17 cellular contexts compared by ENCODE assay signal in genomic region chr5:127907907-127908306, GRCh38.
DNase-seq lines count a peak whose midpoint lies in the region; TF ChIP-seq lines count a peak whose summit lies in the region.
"Had no signal": no experiment of that assay in that cellular context is flagged by ENCODE, and none has a peak within 500 bp of the region (broad histone marks: within the 10 kb centered on the region; RNA-seq: fewer than 3 reads in every experiment).

No MANE protein-coding gene starts in this region.

- no peak overlapping the region for H3K4me3 ChIP-seq in Jurkat, Clone E6-1 (ENCODE audit: low read length)
- no peak overlapping the region for H3K4me3 ChIP-seq in OCI-LY1 (ENCODE audit: low read depth, low read length, poor library complexity, severe bottlenecking)
- H3K4me3 ChIP-seq in endodermal cell (ENCODE audit: low read length): no peak overlapping the region
- no peak overlapping the region for H3K4me3 ChIP-seq in prostate gland
- no peak overlapping the region for H3K4me3 ChIP-seq in suprapubic skin
- H3K4me3 ChIP-seq: BLaER1 treated with 17β-estradiol and CSF1 and Interleukin-3, amounts not matched to agents 10 nM and 100 nM; GM23248; SJCRH30 had no signal

- no peaks in the 10 kb centered on the region for H3F3A ChIP-seq in OCI-LY1 (ENCODE audit: insufficient read depth, low read length)

- no peak overlapping the region for H3K27ac ChIP-seq in OCI-LY1 (ENCODE audit: low read depth, low read length, poor library complexity, severe bottlenecking)
- H3K27ac ChIP-seq in endodermal cell (ENCODE audit: low read depth, low read length): no peak overlapping the region
- H3K27ac ChIP-seq in prostate gland: no peak overlapping the region
- H3K27ac ChIP-seq in suprapubic skin: no peak overlapping the region
- H3K27ac ChIP-seq: BLaER1 treated with 17β-estradiol and CSF1 and Interleukin-3, amounts not matched to agents 10 nM and 100 nM; GM23248; HL-60; SJCRH30 had no signal

- TF ChIP-seq POLR2A in prostate gland (IDR thresholded peaks at IDR 0.05): no peak
- no peak for TF ChIP-seq POLR2A in suprapubic skin (IDR thresholded peaks at IDR 0.05)

- peak; percentile 22 for DNase-seq in NCI-H82 (lab: John Stamatoyannopoulos, UW)
- DNase-seq in NCI-H82 treated with DMSO at 0.1 percent for 48 hours (lab: John Stamatoyannopoulos, UW; ENCODE audit: unreplicated experiment): no peak
- peak; percentile 52 for DNase-seq in Jurkat, Clone E6-1 (ENCODE audit: low read depth, low spot score)
- DNase-seq in endodermal cell: no peak
- no peak for DNase-seq in prostate gland (ENCODE audit: low spot score)
- no peak for DNase-seq in stimulated activated CD4-positive, alpha-beta T cell treated with anti-CD3 and anti-CD28 coated beads, Interleukin-4, amount 100 ng/mL, for 4 hours
- no peak for DNase-seq in suprapubic skin (ENCODE audit: low spot score in 2 of 2)
- DNase-seq: GF-D8, GM23248, KBM-7, NCI-H1930, NCI-H524 treated with DMSO at 0.1 percent for 48 hours, SJCRH30, SW 1271 had no signal

- peak; percentile 17; the same call in 1 of the 2 replicates for TF ChIP-seq CTCF in OCI-LY1 (IDR thresholded peaks at IDR 0.05; ENCODE audit: low read length)
- TF ChIP-seq CTCF in endodermal cell (conservative IDR thresholded peaks at IDR 0.05): peak; percentile 56
- no peak for TF ChIP-seq CTCF in prostate gland (IDR thresholded peaks at IDR 0.05)
- no peak for TF ChIP-seq CTCF in suprapubic skin (IDR thresholded peaks at IDR 0.05)

- H3K9me3 ChIP-seq in OCI-LY1 (ENCODE audit: low read length) (no peaks in the 10 kb centered on the region), endodermal cell (ENCODE audit: control insufficient read depth, low read length) (no peaks in the 10 kb centered on the region), prostate gland (no peaks in the 10 kb centered on the region), suprapubic skin (no peaks in the 10 kb centered on the region)
- H3K9me3 ChIP-seq: BLaER1 treated with 17β-estradiol and CSF1 and Interleukin-3, amounts not matched to agents 10 nM and 100 nM; SJCRH30 had no signal

- no peak overlapping the region for H2AFZ ChIP-seq in OCI-LY1 (ENCODE audit: low read length)
- H2AFZ ChIP-seq: GM23248 had no signal

- H3K27me3 ChIP-seq in OCI-LY1 (ENCODE audit: insufficient read depth, low read length) (no peaks in the 10 kb centered on the region), endodermal cell (ENCODE audit: control insufficient read depth, insufficient read depth, low read length, poor library complexity, severe bottlenecking) (no peaks in the 10 kb centered on the region), prostate gland (replicated peaks; ENCODE audit: insufficient read depth) (no peaks in the 10 kb centered on the region), suprapubic skin (no peaks in the 10 kb centered on the region)
- H3K27me3 ChIP-seq: BLaER1 treated with 17β-estradiol and CSF1 and Interleukin-3, amounts not matched to agents 10 nM and 100 nM; SJCRH30 had no signal

- no peak overlapping the region for H3K4me2 ChIP-seq in OCI-LY1 (ENCODE audit: low read length)
- H3K4me2 ChIP-seq: BLaER1 treated with 17β-estradiol and CSF1 and Interleukin-3, amounts not matched to agents 10 nM and 100 nM had no signal

- H3K4me1 ChIP-seq in OCI-LY1 (ENCODE audit: insufficient read depth, low read length, severe bottlenecking) (peaks cover 8% of the 10 kb centered on the region), endodermal cell (ENCODE audit: control insufficient read depth, insufficient read depth, low read length) (no peaks in the 10 kb centered on the region), prostate gland (replicated peaks) (no peaks in the 10 kb centered on the region), suprapubic skin (no peaks in the 10 kb centered on the region)
- H3K4me1 ChIP-seq: SJCRH30 had no signal

- H3K4me3 Mint-ChIP-seq in endodermal cell: no peak overlapping the region

- intact Hi-C loops in prostate gland (cut with DNase I): no loop called here

- no peaks in the 10 kb centered on the region for H3K9me3 Mint-ChIP-seq in endodermal cell

- no peaks in the 10 kb centered on the region for H3K36me3 ChIP-seq in OCI-LY1 (ENCODE audit: insufficient read depth, low read length)
- H3K36me3 ChIP-seq in endodermal cell (ENCODE audit: control insufficient read depth, insufficient read depth, low read length): no peaks in the 10 kb centered on the region
- H3K36me3 ChIP-seq in prostate gland: no peaks in the 10 kb centered on the region
- H3K36me3 ChIP-seq in suprapubic skin: no peaks in the 10 kb centered on the region
- H3K36me3 ChIP-seq: BLaER1 treated with 17β-estradiol and CSF1 and Interleukin-3, amounts not matched to agents 10 nM and 100 nM; SJCRH30 had no signal

- no peak for TF ChIP-seq EP300 in suprapubic skin (IDR thresholded peaks at IDR 0.05)

- no peaks in the 10 kb centered on the region for H3K27me3 Mint-ChIP-seq in endodermal cell (ENCODE audit: insufficient read depth)

- H3K27ac Mint-ChIP-seq in endodermal cell: no peak overlapping the region

- H4K20me1 ChIP-seq in OCI-LY1 (ENCODE audit: insufficient read depth, low read length): no peaks in the 10 kb centered on the region
- H4K20me1 ChIP-seq: BLaER1 treated with 17β-estradiol and CSF1 and Interleukin-3, amounts not matched to agents 10 nM and 100 nM had no signal

- H3K36me3 Mint-ChIP-seq in endodermal cell (ENCODE audit: low read depth): no peaks in the 10 kb centered on the region

- WGBS in endodermal cell (ENCODE audit: insufficient coverage in 1 of 2, insufficient read length in 1 of 2), 2 experiments: 82% methylated on average over 2 of the region's 2 CpGs; no CpG with 5 or more reads in 1 of the 2 experiments
- WGBS in prostate gland: 46% methylated on average over 2 of the region's 2 CpGs
- 70% methylated on average over 2 of the region's 2 CpGs for WGBS in suprapubic skin

- peaks cover 3% of the 10 kb centered on the region for H3K4me1 Mint-ChIP-seq in endodermal cell

- H3K9ac ChIP-seq in OCI-LY1 (ENCODE audit: low read length) (no peak overlapping the region), endodermal cell (ENCODE audit: extremely low read depth, low read length, poor library complexity, severe bottlenecking) (no peak overlapping the region)
- H3K9ac ChIP-seq: BLaER1 treated with 17β-estradiol and CSF1 and Interleukin-3, amounts not matched to agents 10 nM and 100 nM; GM23248 had no signal

- no peaks in the 10 kb centered on the region for H3K9me2 ChIP-seq in OCI-LY1 (ENCODE audit: low read depth, low read length)

- no peaks in the 10 kb centered on the region for H3K79me2 ChIP-seq in OCI-LY1 (ENCODE audit: insufficient read depth, low read length)

Comparison
In these comparisons a context has a peak if more than half of its experiments do, and no peak if none do; other contexts are left out.
1. DNase-seq: peak in NCI-H82 (single experiment) and Jurkat, Clone E6-1 (single experiment); none in NCI-H82 treated with DMSO at 0.1 percent for 48 hours (single experiment), endodermal cell (single experiment), prostate gland (single experiment), stimulated activated CD4-positive, alpha-beta T cell treated with anti-CD3 and anti-CD28 coated beads, Interleukin-4, amount 100 ng/mL, for 4 hours (0 of 2) and suprapubic skin (0 of 2).
2. CTCF ChIP-seq: peak in OCI-LY1 (single experiment) and endodermal cell (single experiment); none in prostate gland (0 of 4) and suprapubic skin (0 of 2).